ENCODE assay signal across 19 cellular contexts in genomic region chr3:73467211-73467610, GRCh38.
"Had no signal": no experiment of that assay in that cellular context is flagged by ENCODE, and none has a peak within 500 bp of the region (broad histone marks: within the 10 kb centered on the region; RNA-seq: fewer than 3 reads in every experiment).

No MANE protein-coding gene starts in this region.

- H3K27ac Mint-ChIP-seq: activated CD4-positive, alpha-beta T cell treated with anti-CD3 and anti-CD28 coated beads for 36 hours; activated naive CD4-positive, alpha-beta T cell treated with anti-CD3 and anti-CD28 coated beads, Interleukin-2, amount 50 U/mL, for 72 hours; activated T-helper 1 cell treated with anti-CD3 and anti-CD28 coated beads, Interleukin-12 subunit alpha, Interleukin-12 subunit beta, Interleukin-2, Interleukin-4 antibody, amounts not matched to agents 30 ng/mL and 10 ng/mL and 1 ng/mL, durations not matched to agents 14 hours and 24 hours and 36 hours; natural killer cell; stimulated activated memory B cell treated with anti-CD40 and anti-IgM and Interleukin-4, amounts not matched to agents 10 μg/mL and 1 μg/mL and 100 μg/mL, for 72 hours; WTC11 had no signal

- H3K9me3 Mint-ChIP-seq: activated naive CD4-positive, alpha-beta T cell treated with anti-CD3 and anti-CD28 coated beads, Interleukin-2, amount 50 U/mL, for 72 hours; activated T-helper 1 cell treated with anti-CD3 and anti-CD28 coated beads, Interleukin-12 subunit alpha, Interleukin-12 subunit beta, Interleukin-2, Interleukin-4 antibody, amounts not matched to agents 30 ng/mL and 10 ng/mL and 1 ng/mL, durations not matched to agents 14 hours and 24 hours and 36 hours; natural killer cell; stimulated activated memory B cell treated with anti-CD40 and anti-IgM and Interleukin-4, amounts not matched to agents 10 μg/mL and 1 μg/mL and 100 μg/mL, for 72 hours; WTC11 had no signal

- ATAC-seq: activated CD4-positive, alpha-beta T cell treated with anti-CD3 and anti-CD28 coated beads for 36 hours; activated naive CD4-positive, alpha-beta T cell treated with anti-CD3 and anti-CD28 coated beads, Interleukin-2, amount 50 U/mL, for 72 hours; left colon; lower lobe of right lung; natural killer cell; stimulated activated memory B cell treated with anti-CD40 and anti-IgM and Interleukin-4, amounts not matched to agents 10 μg/mL and 1 μg/mL and 100 μg/mL, for 72 hours; WTC11 had no signal

- H3K36me3 Mint-ChIP-seq: activated naive CD4-positive, alpha-beta T cell treated with anti-CD3 and anti-CD28 coated beads, Interleukin-2, amount 50 U/mL, for 72 hours; natural killer cell; stimulated activated memory B cell treated with anti-CD40 and anti-IgM and Interleukin-4, amounts not matched to agents 10 μg/mL and 1 μg/mL and 100 μg/mL, for 72 hours; WTC11 had no signal

- H3K4me1 Mint-ChIP-seq: activated CD4-positive, alpha-beta T cell treated with anti-CD3 and anti-CD28 coated beads for 36 hours; natural killer cell; stimulated activated memory B cell treated with anti-CD40 and anti-IgM and Interleukin-4, amounts not matched to agents 10 μg/mL and 1 μg/mL and 100 μg/mL, for 72 hours had no signal

- H3K4me3 Mint-ChIP-seq: activated CD4-positive, alpha-beta T cell treated with anti-CD3 and anti-CD28 coated beads for 36 hours; activated T-helper 1 cell treated with anti-CD3 and anti-CD28 coated beads, Interleukin-12 subunit alpha, Interleukin-12 subunit beta, Interleukin-2, Interleukin-4 antibody, amounts not matched to agents 30 ng/mL and 10 ng/mL and 1 ng/mL, durations not matched to agents 14 hours and 24 hours and 36 hours; natural killer cell; stimulated activated memory B cell treated with anti-CD40 and anti-IgM and Interleukin-4, amounts not matched to agents 10 μg/mL and 1 μg/mL and 100 μg/mL, for 72 hours; WTC11 had no signal

- DNase-seq: activated CD4-positive, alpha-beta T cell treated with anti-CD3 and anti-CD28 coated beads for 36 hours; activated CD4-positive, alpha-beta T cell treated with anti-CD3 and anti-CD28 coated beads, Interleukin-2, amount 50 U/mL, for 48 hours; activated gamma-delta T cell treated with Interleukin-2 at 50 U/mL for 16 hours; activated T-cell treated with anti-CD3 and anti-CD28 coated beads for 4 hours; adrenal gland; dermis blood vessel endothelial cell; effector memory CD4-positive, alpha-beta T cell; esophagus squamous epithelium; left colon; lower lobe of right lung; natural killer cell; spleen; stimulated activated CD4-positive, alpha-beta T cell treated with anti-CD3 and anti-CD28 coated beads, Interleukin-4, amount 100 ng/mL, for 4 hours; testis; upper lobe of left lung had no signal
